ENCODE assay signal across 9 cellular contexts in genomic region chr20:45432294-45432693, GRCh38. TPM values are rescaled to one million over a fixed set of nuclear protein-coding genes. Genes with fewer than 3 reads are reported as not detected.
A peak's percentile ranks its signal among the peaks of the same experiment; 100 is the strongest.
DNase-seq lines count a peak whose midpoint lies in the region; ATAC-seq, FAIRE-seq and TF ChIP-seq lines count a peak whose summit lies in the region.
"Had no signal": no experiment of that assay in that cellular context is flagged by ENCODE, and none has a peak within 500 bp of the region (broad histone marks: within the 10 kb centered on the region; RNA-seq: fewer than 3 reads in every experiment).

No MANE protein-coding gene starts in this region.

- no peaks in the 10 kb centered on the region for H4K20me1 ChIP-seq in HepG2 (ENCODE audit: insufficient read depth, low read length)

- H3K9me3 ChIP-seq in RWPE2 (ENCODE audit: severe bottlenecking) (no peaks in the 10 kb centered on the region), HepG2 (ENCODE audit: low read length) (no peaks in the 10 kb centered on the region)

- POLR2A ChIA-PET in activated naive CD8-positive, alpha-beta T cell treated with anti-CD3 and anti-CD28 coated beads, Interleukin-2, amount 10 ng/mL, durations not matched to agents 7 days and 5 days (lab: Charles Lee), result no interaction called here
- POLR2A ChIA-PET in RWPE1 (lab: Yijun Ruan, JAX; ENCODE audit: low non-redundant PET) (no interaction called here), HepG2 (lab: Yijun Ruan, JAX) (interaction anchor here (1.4 to 2.1 kb wide), 2 partner anchors 17 to 70 kb away, joined by 3 to 4 read pairs; partner anchors contain the start of genes PIGT and SYS1)

- H3K4me2 ChIP-seq in HepG2 (ENCODE audit: low read depth, low read length), result no peak overlapping the region

- no peaks in the 10 kb centered on the region for H3K9me3 Mint-ChIP-seq in activated naive CD8-positive, alpha-beta T cell treated with anti-CD3 and anti-CD28 coated beads, Interleukin-2, amount 10 ng/mL, durations not matched to agents 7 days and 5 days
- H3K9me3 Mint-ChIP-seq in activated naive CD8-positive, alpha-beta T cell treated with anti-CD3 and anti-CD28 coated beads for 36 hours, result no peaks in the 10 kb centered on the region

- H3K27ac Mint-ChIP-seq in activated naive CD8-positive, alpha-beta T cell treated with anti-CD3 and anti-CD28 coated beads, Interleukin-2, amount 10 ng/mL, durations not matched to agents 7 days and 5 days, result peak overlapping the region; percentile 16
- no peak overlapping the region for H3K27ac Mint-ChIP-seq in activated naive CD8-positive, alpha-beta T cell treated with anti-CD3 and anti-CD28 coated beads for 36 hours

- intact Hi-C loops in HepG2 (cut with micrococcal nuclease; ENCODE audit: unreplicated experiment), result no loop called here

- H3K36me3 Mint-ChIP-seq in activated naive CD8-positive, alpha-beta T cell treated with anti-CD3 and anti-CD28 coated beads, Interleukin-2, amount 10 ng/mL, durations not matched to agents 7 days and 5 days, result peaks cover 16% of the 10 kb centered on the region
- peaks cover 17% of the 10 kb centered on the region for H3K36me3 Mint-ChIP-seq in activated naive CD8-positive, alpha-beta T cell treated with anti-CD3 and anti-CD28 coated beads for 36 hours

- no peak for TF ChIP-seq POLR2A in HepG2 (IDR thresholded peaks at IDR 0.05; ENCODE audit: insufficient read depth in 1 of 2, low read depth in 2 of 2, low read length in 2 of 2)

- DNase-seq in activated naive CD8-positive, alpha-beta T cell treated with anti-CD3 and anti-CD28 coated beads, Interleukin-2, amount 10 ng/mL, durations not matched to agents 7 days and 5 days, result no peak
- no peak for DNase-seq in activated naive CD8-positive, alpha-beta T cell treated with anti-CD3 and anti-CD28 coated beads for 36 hours
- DNase-seq in RWPE2 (ENCODE audit: low spot score) (peak; percentile 36), RWPE1 (ENCODE audit: low spot score) (no peak), retina (no peak), HepG2 (ENCODE audit: low spot score) (no peak)

- no peaks in the 10 kb centered on the region for H3K27me3 ChIP-seq in RWPE2 (ENCODE audit: insufficient read depth, poor library complexity, severe bottlenecking)
- H3K27me3 ChIP-seq in HepG2 (ENCODE audit: control insufficient read depth in 1 of 2, insufficient read depth in 2 of 2, low read length in 2 of 2), result no peaks in the 10 kb centered on the region

- no peak overlapping the region for H3K4me3 Mint-ChIP-seq in activated naive CD8-positive, alpha-beta T cell treated with anti-CD3 and anti-CD28 coated beads, Interleukin-2, amount 10 ng/mL, durations not matched to agents 7 days and 5 days
- H3K4me3 Mint-ChIP-seq in activated naive CD8-positive, alpha-beta T cell treated with anti-CD3 and anti-CD28 coated beads for 36 hours, result no peak overlapping the region

- CTCF ChIA-PET in RWPE1 (lab: Yijun Ruan, JAX) (interaction anchor here (1.9 kb wide), 1 partner anchor 109 kb away, joined by 4 read pairs; no protein-coding TSS in a partner anchor), HepG2 (lab: Yijun Ruan, JAX; ENCODE audit: low intra/inter-chr PET ratio, low total read pairs) (no interaction called here)

- peaks cover 5% of the 10 kb centered on the region for H3K4me1 ChIP-seq in RWPE2 (ENCODE audit: insufficient read depth, poor library complexity, severe bottlenecking)
- H3K4me1 ChIP-seq in HepG2 (ENCODE audit: insufficient read depth, low read length), result 0 out of 2 replicates have a peak, but pooled peaks cover 6% of the 10 kb centered on the region

- H2AFZ ChIP-seq in HepG2 (ENCODE audit: low read length), result no peak overlapping the region

- H3K4me3 ChIP-seq in RWPE2 (ENCODE audit: severe bottlenecking) (no peak overlapping the region), HepG2 (replicated peaks in 1 of 3; ENCODE audit: insufficient read depth in 1 of 3, low read depth in 2 of 3, low read length in 3 of 3) (no peak overlapping the region)

- WGBS in HepG2 (ENCODE audit: low lambda C conversion rate), result 93% methylated on average over 5 of the region's 5 CpGs

- TF ChIP-seq EP300 in HepG2 (IDR thresholded peaks at IDR 0.05; ENCODE audit: low read depth in 2 of 2, low read length in 2 of 2), result no peak
- TF ChIP-seq EP300 in HepG2 (CRISPR knock-in tag; IDR thresholded peaks at IDR 0.05; ENCODE audit: borderline replicate concordance), result no peak

- no peaks in the 10 kb centered on the region for H3K79me2 ChIP-seq in HepG2 (ENCODE audit: insufficient read depth, low read length)

- BruUV-seq in HepG2 (replicated peaks; lab: Mats Ljungman, UMichigan), result no TSS peak

- no peak for FAIRE-seq in HepG2 (lab: Jason Lieb, UNC)
- FAIRE-seq: bronchial epithelial cell had no signal

- in situ Hi-C loops in HepG2 (cut with HindIII; ENCODE audit: extremely low pct_ligation_motif_present, low pct_unique_long_range_greater_than_20kb), result no loop called here

- TF ChIP-seq CTCF in RWPE2 (IDR thresholded peaks at IDR 0.05; ENCODE audit: poor library complexity, severe bottlenecking) (no peak), RWPE1 (conservative IDR thresholded peaks at IDR 0.05; ENCODE audit: low read depth) (no peak), HepG2 (CRISPR knock-in tag; IDR thresholded peaks at IDR 0.05) (no peak)

- peaks cover 20% of the 10 kb centered on the region for H3K4me1 Mint-ChIP-seq in activated naive CD8-positive, alpha-beta T cell treated with anti-CD3 and anti-CD28 coated beads, Interleukin-2, amount 10 ng/mL, durations not matched to agents 7 days and 5 days
- peaks cover 11% of the 10 kb centered on the region for H3K4me1 Mint-ChIP-seq in activated naive CD8-positive, alpha-beta T cell treated with anti-CD3 and anti-CD28 coated beads for 36 hours

- H3K27ac ChIP-seq in RWPE2 (ENCODE audit: poor library complexity, severe bottlenecking) (no peak overlapping the region), temporal lobe (ENCODE audit: low read depth, low read length) (peak overlapping the region; percentile 88), RWPE1 (no peak overlapping the region), HepG2 (ENCODE audit: extremely low read length, insufficient read depth, low read length) (no peak overlapping the region)

- ATAC-seq in activated naive CD8-positive, alpha-beta T cell treated with anti-CD3 and anti-CD28 coated beads, Interleukin-2, amount 10 ng/mL, durations not matched to agents 7 days and 5 days (ENCODE audit: low read depth), result no peak
- ATAC-seq in HG03097 (IDR thresholded peaks at IDR 0.05; ENCODE audit: low FRiP score, unreplicated experiment) (peak; percentile 57), RWPE2 (ENCODE audit: low read depth) (no peak), HepG2 (no peak)

- no peaks in the 10 kb centered on the region for H3K27me3 Mint-ChIP-seq in activated naive CD8-positive, alpha-beta T cell treated with anti-CD3 and anti-CD28 coated beads, Interleukin-2, amount 10 ng/mL, durations not matched to agents 7 days and 5 days
- no peaks in the 10 kb centered on the region for H3K27me3 Mint-ChIP-seq in activated naive CD8-positive, alpha-beta T cell treated with anti-CD3 and anti-CD28 coated beads for 36 hours

- H3K36me3 ChIP-seq in RWPE2 (ENCODE audit: low read depth) (no peaks in the 10 kb centered on the region), HepG2 (replicated peaks in 1 of 2; ENCODE audit: control insufficient read depth in 1 of 2, insufficient read depth in 2 of 2, low read length in 2 of 2) (peaks cover 0 to 13% of the 10 kb centered on the region in 2 experiments; a peak in 2 of 5 replicates)

- no peak for TF ChIP-seq RAD21 in HepG2 (CRISPR knock-in tag; IDR thresholded peaks at IDR 0.05)

- no peak overlapping the region for H3K9ac ChIP-seq in HepG2 (ENCODE audit: insufficient read depth, low read depth, low read length)

RNA-seq across cellular contexts. Expression of gene PIGT, which starts 16.4 kb away (rescaled TPM):
- total RNA-seq in activated naive CD8-positive, alpha-beta T cell treated with anti-CD3 and anti-CD28 coated beads, Interleukin-2, amount 10 ng/mL, durations not matched to agents 7 days and 5 days, result 10 to 100 TPM; 64.9 to 72.7 TPM
- 10 to 100 TPM; 48.0 to 55.4 TPM for total RNA-seq in activated naive CD8-positive, alpha-beta T cell treated with anti-CD3 and anti-CD28 coated beads for 36 hours
- total RNA-seq in temporal lobe (8.6 TPM), HepG2 (2016; rRNA removed; fragmentation: Illumina TruSeq; extraction: Trizol) (26.4 and 65.9 TPM in 2 replicates)
- 16.2 and 16.8 TPM in 2 replicates for total RNA-seq in HepG2 (2016; cell fraction: cytosol; rRNA removed; fragmentation: Illumina TruSeq; extraction: Trizol; ENCODE audit: low read depth)
- 26.3 and 65.1 TPM in 2 replicates for total RNA-seq in HepG2 (2016; cell fraction: insoluble cytoplasmic fraction; rRNA removed; fragmentation: Illumina TruSeq; extraction: Trizol)
- total RNA-seq in HepG2 (2016; cell fraction: membrane; rRNA removed; fragmentation: Illumina TruSeq; extraction: Trizol), result 26.4 and 29.9 TPM in 2 replicates
- 64.4 and 84.9 TPM in 2 replicates for total RNA-seq in HepG2 (2016; cell fraction: nucleus; rRNA removed; fragmentation: Illumina TruSeq; extraction: Trizol)
- polyA plus RNA-seq in HepG2 (2011; rRNA removed), result 74.1 and 85.7 TPM in 2 replicates
- 37.8 and 44.8 TPM in 2 replicates for polyA plus RNA-seq in HepG2 (2011; cell fraction: cytosol; rRNA removed)
- polyA plus RNA-seq in HepG2 (2011; cell fraction: nucleus; rRNA removed), result 94.4 and 98.4 TPM in 2 replicates
- 62.3 and 63.6 TPM in 2 replicates for polyA plus RNA-seq in HepG2 (2012)
- polyA plus RNA-seq in HepG2 (2016; cell fraction: cytosol; fragmentation: Illumina TruSeq; extraction: Trizol; ENCODE audit: low read depth), result 22.0 and 26.6 TPM in 2 replicates
- 39.8 and 50.9 TPM in 2 replicates for polyA plus RNA-seq in HepG2 (2016; cell fraction: insoluble cytoplasmic fraction; fragmentation: Illumina TruSeq; extraction: Trizol; ENCODE audit: low read depth)
- polyA plus RNA-seq in HepG2 (2016; cell fraction: membrane; fragmentation: Illumina TruSeq; extraction: Trizol; ENCODE audit: low read depth), result 33.2 and 33.6 TPM in 2 replicates
- 167 and 168 TPM in 2 replicates for polyA plus RNA-seq in HepG2 (2016; cell fraction: nucleus; fragmentation: Illumina TruSeq; extraction: Trizol; ENCODE audit: insufficient read depth, low read depth)
- 86.1 and 91.5 TPM in 2 replicates for polyA minus RNA-seq in HepG2 (2011; rRNA and poly(A)+ RNA removed; ENCODE audit: low replicate concordance)
- polyA minus RNA-seq in HepG2 (2011; cell fraction: cytosol; rRNA and poly(A)+ RNA removed), result 35.9 and 37.0 TPM in 2 replicates
- 68.5 and 79.2 TPM in 2 replicates for polyA minus RNA-seq in HepG2 (2011; cell fraction: nucleus; rRNA and poly(A)+ RNA removed)

RNA-seq across cellular contexts. Expression of gene DBNDD2, which starts 24.2 kb away (rescaled TPM):
- 10 to 100 TPM; 21.1 TPM for total RNA-seq in activated naive CD8-positive, alpha-beta T cell treated with anti-CD3 and anti-CD28 coated beads, Interleukin-2, amount 10 ng/mL, durations not matched to agents 7 days and 5 days
- 10 to 100 TPM; 18.1 to 20.1 TPM for total RNA-seq in activated naive CD8-positive, alpha-beta T cell treated with anti-CD3 and anti-CD28 coated beads for 36 hours
- total RNA-seq in temporal lobe (7.4 TPM), HepG2 (2016; rRNA removed; fragmentation: Illumina TruSeq; extraction: Trizol) (16.7 and 19.6 TPM in 2 replicates)
- 27.1 and 31.8 TPM in 2 replicates for total RNA-seq in HepG2 (2016; cell fraction: cytosol; rRNA removed; fragmentation: Illumina TruSeq; extraction: Trizol; ENCODE audit: low read depth)
- 17.0 and 18.9 TPM in 2 replicates for total RNA-seq in HepG2 (2016; cell fraction: insoluble cytoplasmic fraction; rRNA removed; fragmentation: Illumina TruSeq; extraction: Trizol)
- 37.0 and 42.3 TPM in 2 replicates for total RNA-seq in HepG2 (2016; cell fraction: membrane; rRNA removed; fragmentation: Illumina TruSeq; extraction: Trizol)
- total RNA-seq in HepG2 (2016; cell fraction: nucleus; rRNA removed; fragmentation: Illumina TruSeq; extraction: Trizol), result 9.4 and 9.5 TPM in 2 replicates
- 47.6 and 50.4 TPM in 2 replicates for polyA plus RNA-seq in HepG2 (2011; rRNA removed)
- 44.5 and 55.5 TPM in 2 replicates for polyA plus RNA-seq in HepG2 (2011; cell fraction: cytosol; rRNA removed)
- polyA plus RNA-seq in HepG2 (2011; cell fraction: nucleus; rRNA removed), result 18.6 and 25.0 TPM in 2 replicates
- polyA plus RNA-seq in HepG2 (2012), result 22.6 and 31.0 TPM in 2 replicates
- 59.2 and 64.6 TPM in 2 replicates for polyA plus RNA-seq in HepG2 (2016; cell fraction: cytosol; fragmentation: Illumina TruSeq; extraction: Trizol; ENCODE audit: low read depth)
- 33.0 and 35.8 TPM in 2 replicates for polyA plus RNA-seq in HepG2 (2016; cell fraction: insoluble cytoplasmic fraction; fragmentation: Illumina TruSeq; extraction: Trizol; ENCODE audit: low read depth)
- polyA plus RNA-seq in HepG2 (2016; cell fraction: membrane; fragmentation: Illumina TruSeq; extraction: Trizol; ENCODE audit: low read depth), result 58.6 and 59.9 TPM in 2 replicates
- 22.2 and 26.4 TPM in 2 replicates for polyA plus RNA-seq in HepG2 (2016; cell fraction: nucleus; fragmentation: Illumina TruSeq; extraction: Trizol; ENCODE audit: insufficient read depth, low read depth)
- polyA minus RNA-seq in HepG2 (2011; rRNA and poly(A)+ RNA removed; ENCODE audit: low replicate concordance), result 9.7 and 31.5 TPM in 2 replicates
- polyA minus RNA-seq in HepG2 (2011; cell fraction: cytosol; rRNA and poly(A)+ RNA removed), result 4.8 and 11.1 TPM in 2 replicates
- 4.0 and 11.1 TPM in 2 replicates for polyA minus RNA-seq in HepG2 (2011; cell fraction: nucleus; rRNA and poly(A)+ RNA removed)

RNA-seq across cellular contexts. Expression of gene WFDC2, which starts 37.3 kb away (rescaled TPM):
- total RNA-seq in activated naive CD8-positive, alpha-beta T cell treated with anti-CD3 and anti-CD28 coated beads, Interleukin-2, amount 10 ng/mL, durations not matched to agents 7 days and 5 days, result not detected
- under 1 TPM in 1 of 2 experiments, not detected in 1; 0.98 TPM for total RNA-seq in activated naive CD8-positive, alpha-beta T cell treated with anti-CD3 and anti-CD28 coated beads for 36 hours
- total RNA-seq in temporal lobe (3.7 TPM), HepG2 (2016; rRNA removed; fragmentation: Illumina TruSeq; extraction: Trizol) (not detected in 2 replicates)
- total RNA-seq in HepG2 (2016; cell fraction: cytosol; rRNA removed; fragmentation: Illumina TruSeq; extraction: Trizol; ENCODE audit: low read depth), result not detected in 2 replicates
- total RNA-seq in HepG2 (2016; cell fraction: insoluble cytoplasmic fraction; rRNA removed; fragmentation: Illumina TruSeq; extraction: Trizol), result 0.22 TPM in 1 of 2 replicates, not detected in the other
- not detected in 2 replicates for total RNA-seq in HepG2 (2016; cell fraction: membrane; rRNA removed; fragmentation: Illumina TruSeq; extraction: Trizol)
- not detected in 2 replicates for total RNA-seq in HepG2 (2016; cell fraction: nucleus; rRNA removed; fragmentation: Illumina TruSeq; extraction: Trizol)
- 0.13 and 0.33 TPM in 2 replicates for polyA plus RNA-seq in HepG2 (2011; rRNA removed)
- polyA plus RNA-seq in HepG2 (2011; cell fraction: cytosol; rRNA removed), result 0.22 and 0.66 TPM in 2 replicates
- 0.24 and 0.35 TPM in 2 replicates for polyA plus RNA-seq in HepG2 (2011; cell fraction: nucleus; rRNA removed)
- polyA plus RNA-seq in HepG2 (2012), result 0.60 TPM in 1 of 2 replicates, not detected in the other
- not detected in 2 replicates for polyA plus RNA-seq in HepG2 (2016; cell fraction: cytosol; fragmentation: Illumina TruSeq; extraction: Trizol; ENCODE audit: low read depth)
- not detected in 2 replicates for polyA plus RNA-seq in HepG2 (2016; cell fraction: insoluble cytoplasmic fraction; fragmentation: Illumina TruSeq; extraction: Trizol; ENCODE audit: low read depth)
- polyA plus RNA-seq in HepG2 (2016; cell fraction: membrane; fragmentation: Illumina TruSeq; extraction: Trizol; ENCODE audit: low read depth), result not detected in 2 replicates
- polyA plus RNA-seq in HepG2 (2016; cell fraction: nucleus; fragmentation: Illumina TruSeq; extraction: Trizol; ENCODE audit: insufficient read depth, low read depth), result not detected in 2 replicates
- not detected in 2 replicates for polyA minus RNA-seq in HepG2 (2011; rRNA and poly(A)+ RNA removed; ENCODE audit: low replicate concordance)
- polyA minus RNA-seq in HepG2 (2011; cell fraction: cytosol; rRNA and poly(A)+ RNA removed), result not detected in 2 replicates
- polyA minus RNA-seq in HepG2 (2011; cell fraction: nucleus; rRNA and poly(A)+ RNA removed), result not detected in 2 replicates
- total RNA-seq: bronchial epithelial cell had no signal

RNA-seq across cellular contexts. Expression of gene TP53TG5, which starts 54.2 kb away (rescaled TPM):
- not detected for total RNA-seq in activated naive CD8-positive, alpha-beta T cell treated with anti-CD3 and anti-CD28 coated beads, Interleukin-2, amount 10 ng/mL, durations not matched to agents 7 days and 5 days
- total RNA-seq in activated naive CD8-positive, alpha-beta T cell treated with anti-CD3 and anti-CD28 coated beads for 36 hours, result under 1 TPM; 0.40 to 0.41 TPM
- total RNA-seq in temporal lobe, result not detected
- not detected in 2 replicates for total RNA-seq in HepG2 (2016; rRNA removed; fragmentation: Illumina TruSeq; extraction: Trizol)
- total RNA-seq in HepG2 (2016; cell fraction: cytosol; rRNA removed; fragmentation: Illumina TruSeq; extraction: Trizol; ENCODE audit: low read depth), result not detected in 2 replicates
- not detected in 2 replicates for total RNA-seq in HepG2 (2016; cell fraction: insoluble cytoplasmic fraction; rRNA removed; fragmentation: Illumina TruSeq; extraction: Trizol)
- not detected in 2 replicates for total RNA-seq in HepG2 (2016; cell fraction: membrane; rRNA removed; fragmentation: Illumina TruSeq; extraction: Trizol)
- total RNA-seq in HepG2 (2016; cell fraction: nucleus; rRNA removed; fragmentation: Illumina TruSeq; extraction: Trizol), result not detected in 2 replicates
- 0.11 TPM in 1 of 2 replicates, not detected in the other for polyA plus RNA-seq in HepG2 (2011; rRNA removed)
- polyA plus RNA-seq in HepG2 (2011; cell fraction: cytosol; rRNA removed), result not detected in 2 replicates
- not detected in 2 replicates for polyA plus RNA-seq in HepG2 (2011; cell fraction: nucleus; rRNA removed)
- 0.32 and 0.45 TPM in 2 replicates for polyA plus RNA-seq in HepG2 (2012)
- not detected in 2 replicates for polyA plus RNA-seq in HepG2 (2016; cell fraction: cytosol; fragmentation: Illumina TruSeq; extraction: Trizol; ENCODE audit: low read depth)
- not detected in 2 replicates for polyA plus RNA-seq in HepG2 (2016; cell fraction: insoluble cytoplasmic fraction; fragmentation: Illumina TruSeq; extraction: Trizol; ENCODE audit: low read depth)
- not detected in 2 replicates for polyA plus RNA-seq in HepG2 (2016; cell fraction: membrane; fragmentation: Illumina TruSeq; extraction: Trizol; ENCODE audit: low read depth)
- polyA plus RNA-seq in HepG2 (2016; cell fraction: nucleus; fragmentation: Illumina TruSeq; extraction: Trizol; ENCODE audit: insufficient read depth, low read depth), result not detected in 2 replicates
- not detected in 2 replicates for polyA minus RNA-seq in HepG2 (2011; rRNA and poly(A)+ RNA removed; ENCODE audit: low replicate concordance)
- not detected in 2 replicates for polyA minus RNA-seq in HepG2 (2011; cell fraction: cytosol; rRNA and poly(A)+ RNA removed)
- not detected in 2 replicates for polyA minus RNA-seq in HepG2 (2011; cell fraction: nucleus; rRNA and poly(A)+ RNA removed)
- total RNA-seq: bronchial epithelial cell had no signal
